Comparison of ENCODE assay signal across 12 cellular contexts in genomic region chr4:54548098-54548620, GRCh38.
DNase-seq lines count a peak whose midpoint lies in the region; ATAC-seq lines count a peak whose summit lies in the region.
"Had no signal": no experiment of that assay in that cellular context is flagged by ENCODE, and none has a peak within 500 bp of the region (broad histone marks: within the 10 kb centered on the region; RNA-seq: fewer than 3 reads in every experiment).

No MANE protein-coding gene starts in this region.

- no peak overlapping the region for H2AFZ ChIP-seq in neuronal stem cell (ENCODE audit: low read length)

- no peaks in the 10 kb centered on the region for H3K4me1 ChIP-seq in CD8-positive, alpha-beta memory T cell (ENCODE audit: insufficient read depth, low read length)
- H3K4me1 ChIP-seq in neuronal stem cell (ENCODE audit: control insufficient read depth in 2 of 2, insufficient read depth in 1 of 2, low read depth in 1 of 2, low read length in 2 of 2): peaks cover 0 to 4% of the 10 kb centered on the region in 2 donors
- H3K4me1 ChIP-seq: heart left ventricle had no signal

- H3K36me3 Mint-ChIP-seq in CD8-positive, alpha-beta memory T cell: no peaks in the 10 kb centered on the region
- H3K36me3 Mint-ChIP-seq in activated naive CD4-positive, alpha-beta T cell treated with anti-CD3 and anti-CD28 coated beads for 36 hours (ENCODE audit: low read depth): no peaks in the 10 kb centered on the region
- H3K36me3 Mint-ChIP-seq: activated naive CD8-positive, alpha-beta T cell had no signal

- no peak overlapping the region for H3K27ac Mint-ChIP-seq in CD8-positive, alpha-beta memory T cell
- no peak overlapping the region for H3K27ac Mint-ChIP-seq in activated naive CD4-positive, alpha-beta T cell treated with anti-CD3 and anti-CD28 coated beads for 36 hours
- H3K27ac Mint-ChIP-seq: activated naive CD8-positive, alpha-beta T cell had no signal

- DNase-seq in foreskin melanocyte (peak; percentile 57), neuronal stem cell (ENCODE audit: low spot score) (no peak), NCI-H748 (lab: John Stamatoyannopoulos, UW; ENCODE audit: unreplicated experiment) (no peak)
- DNase-seq in CD8-positive, alpha-beta memory T cell: no peak
- no peak for DNase-seq in activated naive CD4-positive, alpha-beta T cell treated with anti-CD3 and anti-CD28 coated beads for 36 hours
- DNase-seq: dorsolateral prefrontal cortex, heart left ventricle had no signal

- H3K27ac ChIP-seq in CD8-positive, alpha-beta memory T cell (ENCODE audit: low read depth, low read length): no peak overlapping the region
- no peak overlapping the region for H3K27ac ChIP-seq in neuronal stem cell (replicated peaks; ENCODE audit: low read length)
- H3K27ac ChIP-seq: dorsolateral prefrontal cortex, heart left ventricle had no signal

- no peaks in the 10 kb centered on the region for H3K36me3 ChIP-seq in CD8-positive, alpha-beta memory T cell (ENCODE audit: insufficient read depth, low read length)
- no peaks in the 10 kb centered on the region for H3K36me3 ChIP-seq in neuronal stem cell (replicated peaks in 1 of 2; ENCODE audit: control insufficient read depth in 2 of 2, insufficient read depth in 2 of 2, low read length in 2 of 2)
- H3K36me3 ChIP-seq: heart left ventricle had no signal

- ATAC-seq in GM18907 (IDR thresholded peaks at IDR 0.05; ENCODE audit: unreplicated experiment): peak; percentile 58
- peak; percentile 50 for ATAC-seq in GM21529 (IDR thresholded peaks at IDR 0.05; ENCODE audit: unreplicated experiment)
- ATAC-seq in HG03378 (IDR thresholded peaks at IDR 0.05; ENCODE audit: unreplicated experiment): peak; percentile 47
- ATAC-seq: heart left ventricle, Panc1 had no signal

- no peak overlapping the region for H3K14ac ChIP-seq in neuronal stem cell (ENCODE audit: low read length)

- H3K4me2 ChIP-seq in neuronal stem cell (ENCODE audit: insufficient read depth, low read length, poor library complexity, severe bottlenecking): no peak overlapping the region

- no peak overlapping the region for H3K23ac ChIP-seq in neuronal stem cell (ENCODE audit: low read depth, low read length, poor library complexity)

- no CpG with 5 or more reads among the region's 3 CpGs for WGBS in neuronal stem cell (ENCODE audit: extremely low coverage in 2 of 2, insufficient read length in 2 of 2, insufficient replicate concordance in 1 of 2), 2 donors

- no peak overlapping the region for H3K9ac ChIP-seq in neuronal stem cell (ENCODE audit: low read depth, low read length, poor library complexity)

- H2BK5ac ChIP-seq in neuronal stem cell (ENCODE audit: low read length): no peak overlapping the region

- no peaks in the 10 kb centered on the region for H3K4me1 Mint-ChIP-seq in CD8-positive, alpha-beta memory T cell
- no peaks in the 10 kb centered on the region for H3K4me1 Mint-ChIP-seq in activated naive CD4-positive, alpha-beta T cell treated with anti-CD3 and anti-CD28 coated beads for 36 hours (ENCODE audit: low read depth)

- no peak overlapping the region for H4K8ac ChIP-seq in neuronal stem cell (ENCODE audit: low read depth, low read length)

- H3K18ac ChIP-seq in neuronal stem cell (ENCODE audit: low read length): no peak overlapping the region

- H3K9me3 ChIP-seq in CD8-positive, alpha-beta memory T cell (ENCODE audit: low read length): no peaks in the 10 kb centered on the region
- no peaks in the 10 kb centered on the region for H3K9me3 ChIP-seq in neuronal stem cell (replicated peaks in 1 of 2; ENCODE audit: control insufficient read depth in 2 of 2, insufficient read depth in 1 of 2, low read depth in 1 of 2, low read length in 2 of 2)
- H3K9me3 ChIP-seq: heart left ventricle had no signal

- no peak overlapping the region for H4K91ac ChIP-seq in neuronal stem cell (ENCODE audit: low read depth, low read length, poor library complexity)

- H2BK12ac ChIP-seq in neuronal stem cell (ENCODE audit: low read length): no peak overlapping the region

- no peak overlapping the region for H2BK15ac ChIP-seq in neuronal stem cell (ENCODE audit: low read length)

- CTCF ChIA-PET in CD8-positive, alpha-beta memory T cell (lab: Charles Lee): no interaction called here
- CTCF ChIA-PET in activated naive CD4-positive, alpha-beta T cell treated with anti-CD3 and anti-CD28 coated beads for 36 hours (lab: Charles Lee): no interaction called here

- POLR2A ChIA-PET in CD8-positive, alpha-beta memory T cell (lab: Charles Lee): no interaction called here

- no peaks in the 10 kb centered on the region for H3K79me1 ChIP-seq in neuronal stem cell (ENCODE audit: low read depth, low read length)

- no peaks in the 10 kb centered on the region for H3K27me3 Mint-ChIP-seq in CD8-positive, alpha-beta memory T cell
- H3K27me3 Mint-ChIP-seq in activated naive CD4-positive, alpha-beta T cell treated with anti-CD3 and anti-CD28 coated beads for 36 hours (ENCODE audit: low read depth): no peaks in the 10 kb centered on the region

- H3K4me3 Mint-ChIP-seq in CD8-positive, alpha-beta memory T cell: no peak overlapping the region
- no peak overlapping the region for H3K4me3 Mint-ChIP-seq in activated naive CD4-positive, alpha-beta T cell treated with anti-CD3 and anti-CD28 coated beads for 36 hours
- H3K4me3 Mint-ChIP-seq: activated naive CD8-positive, alpha-beta T cell had no signal

- H3K4me3 ChIP-seq in CD8-positive, alpha-beta memory T cell (ENCODE audit: low read length): no peak overlapping the region
- no peak overlapping the region for H3K4me3 ChIP-seq in neuronal stem cell (ENCODE audit: low read length in 2 of 2)
- H3K4me3 ChIP-seq: dorsolateral prefrontal cortex, heart left ventricle had no signal

- H3K9me3 Mint-ChIP-seq in CD8-positive, alpha-beta memory T cell: no peaks in the 10 kb centered on the region
- H3K9me3 Mint-ChIP-seq in activated naive CD4-positive, alpha-beta T cell treated with anti-CD3 and anti-CD28 coated beads for 36 hours: no peaks in the 10 kb centered on the region

- no peaks in the 10 kb centered on the region for H3K27me3 ChIP-seq in CD8-positive, alpha-beta memory T cell (ENCODE audit: insufficient read depth, low read length, poor library complexity, severe bottlenecking)
- H3K27me3 ChIP-seq in neuronal stem cell (ENCODE audit: control insufficient read depth in 3 of 3, insufficient read depth in 3 of 3, low read depth in 1 of 3, low read length in 3 of 3): peaks cover 0 to 11% (median 0%) of the 10 kb centered on the region in 3 experiments
- H3K27me3 ChIP-seq: heart left ventricle had no signal

- no peak overlapping the region for H2BK120ac ChIP-seq in neuronal stem cell (ENCODE audit: low read depth, low read length)

- intact Hi-C loops in activated naive CD4-positive, alpha-beta T cell treated with anti-CD3 and anti-CD28 coated beads for 36 hours (cut with micrococcal nuclease): no loop called here

- no peak overlapping the region for H3K4ac ChIP-seq in neuronal stem cell (ENCODE audit: low read length)

- H2AK5ac ChIP-seq in neuronal stem cell (ENCODE audit: low read depth, low read length): no peak overlapping the region
